ENCODE assay signal across 8 cellular contexts in the genomic region with DNA sequence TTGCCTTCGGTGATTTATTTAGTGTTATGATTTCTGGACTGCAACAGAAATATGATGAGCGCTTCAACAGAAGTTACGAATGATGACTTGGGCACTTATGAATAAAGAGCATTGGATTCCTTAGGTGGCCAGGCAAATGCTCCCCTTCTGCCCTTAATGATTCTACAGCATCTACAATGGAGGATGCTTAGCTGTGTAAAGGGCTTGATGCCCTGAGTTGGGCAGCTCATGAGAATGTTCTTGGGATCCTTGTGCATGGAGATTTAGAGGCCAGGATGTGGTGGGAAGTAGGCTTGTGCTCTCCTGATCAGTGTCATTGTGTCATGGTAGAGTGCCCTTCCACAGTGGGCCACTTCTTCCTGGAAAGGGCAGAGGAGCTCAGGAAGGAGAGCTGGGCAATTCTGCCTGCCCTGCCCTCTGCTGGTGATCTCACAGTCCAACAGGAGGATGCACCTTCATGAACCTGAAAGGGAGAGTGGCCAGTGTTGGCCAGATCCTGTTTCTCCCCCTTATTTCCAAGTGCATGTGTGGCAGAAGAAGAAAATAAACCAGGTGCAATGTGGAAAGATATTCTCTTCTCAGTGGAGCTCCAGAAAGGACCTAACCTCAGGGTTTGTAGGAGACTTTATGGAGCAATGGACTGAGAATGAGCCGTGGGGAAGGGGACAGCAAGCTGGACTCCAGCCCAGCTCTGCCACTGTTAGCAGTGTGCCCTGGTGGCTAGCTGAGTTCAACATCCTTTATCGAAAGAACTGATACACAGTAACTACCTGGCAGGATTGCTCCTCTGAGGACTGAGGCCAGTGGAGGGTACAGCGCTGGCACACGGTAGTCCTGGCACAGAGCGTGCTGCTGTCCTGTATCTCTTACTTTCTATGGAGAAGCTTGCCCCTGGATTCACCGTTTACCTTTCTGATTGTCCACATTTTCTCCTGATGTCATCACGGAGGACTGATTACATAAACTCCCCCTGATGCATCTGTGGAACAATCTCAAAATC.
DNase-seq lines count a peak whose midpoint lies in the region; ATAC-seq and TF ChIP-seq lines count a peak whose summit lies in the region.

No MANE protein-coding gene starts in this region.

- H3K36me3 ChIP-seq in BE2C: no peaks in the 10 kb centered on the region
- H3K36me3 ChIP-seq in Panc1 (ENCODE audit: control insufficient read depth, insufficient read depth, low read length): no peaks in the 10 kb centered on the region
- H3K36me3 ChIP-seq in gastroesophageal sphincter: no peaks in the 10 kb centered on the region
- H3K36me3 ChIP-seq in tibial artery: no peaks in the 10 kb centered on the region

- no peaks in the 10 kb centered on the region for H3K27me3 ChIP-seq in BE2C
- H3K27me3 ChIP-seq in Panc1 (ENCODE audit: control insufficient read depth, insufficient read depth, low read length): no peaks in the 10 kb centered on the region
- no peaks in the 10 kb centered on the region for H3K27me3 ChIP-seq in gastroesophageal sphincter
- H3K27me3 ChIP-seq in tibial artery: no peaks in the 10 kb centered on the region

- TF ChIP-seq CTCF in BE2C (IDR thresholded peaks at IDR 0.05; ENCODE audit: low read depth, low read length) (peak; percentile 40), GM13977 (IDR thresholded peaks at IDR 0.05; ENCODE audit: extremely low read depth, insufficient read depth, missing control alignments) (peak; percentile 57), Panc1 (IDR thresholded peaks at IDR 0.05) (peak; percentile 54), gastroesophageal sphincter (IDR thresholded peaks at IDR 0.05) (peak in 2 of 4 experiments; percentile 21 to 33), tibial artery (IDR thresholded peaks at IDR 0.05) (peak in 1 of 2 experiments; percentile 8)

- H3K4me3 ChIP-seq in BE2C (ENCODE audit: low read depth, low read length) (no peak overlapping the region), Panc1 (ENCODE audit: low read depth in 2 of 2, low read length in 2 of 2) (no peak overlapping the region), gastroesophageal sphincter (no peak overlapping the region), tibial artery (no peak overlapping the region)

- BruUV-seq in Panc1 (replicated peaks; lab: Mats Ljungman, UMichigan): no TSS peak

- peak; percentile 30 for DNase-seq in BE2C
- no peak for DNase-seq in GM13977 (ENCODE audit: low spot score)
- DNase-seq in Panc1 (ENCODE audit: low read depth, low spot score): no peak
- no peak for DNase-seq in kidney glomerular epithelial cell (lab: John Stamatoyannopoulos, UW)
- no peak for DNase-seq in tibial artery
- DNase-seq in sciatic nerve (ENCODE audit: low spot score): no peak
- no peak for DNase-seq in GDM1 (lab: John Stamatoyannopoulos, UW)

- CTCF ChIA-PET in Panc1 (lab: Charles Lee): no interaction called here

- H3K4me1 ChIP-seq in BE2C (no peaks in the 10 kb centered on the region), Panc1 (ENCODE audit: control insufficient read depth, insufficient read depth, low read length) (no peaks in the 10 kb centered on the region), gastroesophageal sphincter (peaks cover 0 to 3% (median 0%) of the 10 kb centered on the region in 3 donors), tibial artery (no peaks in the 10 kb centered on the region)

- POLR2A ChIA-PET in Panc1 (lab: Charles Lee): no interaction called here

- intact Hi-C loops in Panc1 (cut with micrococcal nuclease; ENCODE audit: unreplicated experiment) (no loop called here), tibial artery (cut with DNase I; ENCODE audit: low total_unique reads) (no loop called here), sciatic nerve (cut with DNase I) (no loop called here)

- H3K9me3 ChIP-seq in BE2C (no peaks in the 10 kb centered on the region), Panc1 (ENCODE audit: control insufficient read depth, insufficient read depth, low read depth, low read length) (no peaks in the 10 kb centered on the region), gastroesophageal sphincter (no peaks in the 10 kb centered on the region), tibial artery (no peaks in the 10 kb centered on the region)

- ATAC-seq in Panc1 (peak; percentile 56; the same call in 1 of the 2 replicates), gastroesophageal sphincter (peak; percentile 28), sciatic nerve (no peak)

- no peak for TF ChIP-seq EP300 in gastroesophageal sphincter (IDR thresholded peaks at IDR 0.05)

- TF ChIP-seq POLR2A in gastroesophageal sphincter (IDR thresholded peaks at IDR 0.05): no peak

- in situ Hi-C loops in GM13977 (cut with MboI; ENCODE audit: low pct_unique_long_range_greater_than_20kb, low sequenced_read_pairs, unreplicated experiment) (no loop called here), Panc1 (cut with HindIII; ENCODE audit: low pct_unique_long_range_greater_than_20kb, low sequenced_read_pairs) (no loop called here)

- WGBS in gastroesophageal sphincter (ENCODE audit: low coverage in 1 of 2), 2 donors: 91 to 100% methylated on average over 5 to 10 of the region's 10 CpGs

- H3K27ac ChIP-seq in Panc1 (ENCODE audit: low read length): no peak overlapping the region
- no peak overlapping the region for H3K27ac ChIP-seq in gastroesophageal sphincter
- no peak overlapping the region for H3K27ac ChIP-seq in tibial artery
